Comparison of ENCODE assay signal across 13 cellular contexts in genomic region chr3:18419232-18419631, GRCh38. TPM values are rescaled to one million over a fixed set of nuclear protein-coding genes. Genes with fewer than 3 reads are reported as not detected.
DNase-seq lines count a peak whose midpoint lies in the region; ATAC-seq and TF ChIP-seq lines count a peak whose summit lies in the region.
"Had no signal": no experiment of that assay in that cellular context is flagged by ENCODE, and none has a peak within 500 bp of the region (broad histone marks: within the 10 kb centered on the region; RNA-seq: fewer than 3 reads in every experiment).

No MANE protein-coding gene starts in this region.

- intact Hi-C loops in Right ventricle myocardium superior (cut with DNase I) = no loop called here
- intact Hi-C loops in psoas muscle (cut with DNase I) = no loop called here
- intact Hi-C loops in vagina (cut with DNase I) = no loop called here

- no peak for TF ChIP-seq POLR2A in vagina (IDR thresholded peaks at IDR 0.05)

- peaks cover 0 to 24% of the 10 kb centered on the region in 2 experiments; a peak in 1 of 3 replicates for H3K36me3 ChIP-seq in HEK293 (ENCODE audit: control insufficient read depth in 2 of 2, insufficient read depth in 1 of 2, low read length in 2 of 2)
- no peaks in the 10 kb centered on the region; the same call in 1 of the 2 replicates for H3K36me3 ChIP-seq in SK-N-MC (ENCODE audit: insufficient read depth, low read length)
- peaks cover 0 to 55% of the 10 kb centered on the region in 2 donors for H3K36me3 ChIP-seq in psoas muscle (ENCODE audit: insufficient read depth in 1 of 2, low read depth in 1 of 2)
- peaks cover 0 to 29% of the 10 kb centered on the region in 2 donors for H3K36me3 ChIP-seq in vagina
- H3K36me3 ChIP-seq: breast epithelium, MG63 had no signal

- CTCF ChIA-PET in HEK293 (lab: Yijun Ruan, JAX) = no interaction called here

- POLR2A ChIA-PET in HEK293 (lab: Yijun Ruan, JAX) = no interaction called here

- H3K27me3 ChIP-seq in psoas muscle (ENCODE audit: insufficient read depth in 3 of 3, low read length in 2 of 3) = no peaks in the 10 kb centered on the region
- H3K27me3 ChIP-seq in vagina = no peaks in the 10 kb centered on the region
- H3K27me3 ChIP-seq: breast epithelium had no signal

- H3K9ac ChIP-seq in SK-N-MC (ENCODE audit: insufficient read length) = peak overlapping the region; percentile 37

- H3K9me3 ChIP-seq in HEK293 (ENCODE audit: control insufficient read depth, insufficient read depth, low read depth, low read length) = no peaks in the 10 kb centered on the region
- H3K9me3 ChIP-seq in SK-N-MC (ENCODE audit: low read depth, low read length) = no peaks in the 10 kb centered on the region
- no peaks in the 10 kb centered on the region for H3K9me3 ChIP-seq in psoas muscle
- H3K9me3 ChIP-seq in vagina = no peaks in the 10 kb centered on the region
- H3K9me3 ChIP-seq: breast epithelium, MG63 had no signal

- H3K4me1 ChIP-seq in HEK293 (ENCODE audit: control insufficient read depth, insufficient read depth, low read length) (peaks cover 12% of the 10 kb centered on the region), psoas muscle (peaks cover 23% of the 10 kb centered on the region), vagina (peaks cover 22% of the 10 kb centered on the region)
- H3K4me1 ChIP-seq: breast epithelium had no signal

- DNase-seq in SK-N-MC (ENCODE audit: low read depth, low spot score) = no peak
- no peak for DNase-seq in Right ventricle myocardium superior
- no peak for DNase-seq in psoas muscle
- DNase-seq in HT-29 (ENCODE audit: low spot score) = no peak
- DNase-seq in vagina (ENCODE audit: extremely low spot score in 2 of 2) = no peak
- no peak for DNase-seq in A172 (ENCODE audit: low spot score)
- DNase-seq: effector memory CD8-positive, alpha-beta T cell; foreskin fibroblast; MG63; stimulated activated CD4-positive, alpha-beta T cell treated with anti-CD3 and anti-CD28 coated beads, Interleukin-1b, Interleukin-23, amount 100 ng/mL, for 48 hours; stimulated activated CD8-positive, alpha-beta memory T cell treated with anti-CD3 and anti-CD28 coated beads, Interleukin-4, amount 100 ng/mL, for 48 hours had no signal

- H3K27ac ChIP-seq in HEK293 (ENCODE audit: extremely low read depth, low read depth, low read length) (no peak overlapping the region), SK-N-MC (peak overlapping the region; percentile 89), psoas muscle (peak overlapping the region; percentile 69), vagina (no peak overlapping the region)
- H3K27ac ChIP-seq: breast epithelium had no signal

- WGBS in psoas muscle, 3 donors = 23 to 37% (median 26%) methylated on average over 4 of the region's 4 CpGs

- H3K4me3 ChIP-seq in HEK293 (ENCODE audit: low read depth, low read length) (no peak overlapping the region), SK-N-MC (peak overlapping the region; percentile 70), psoas muscle (peak overlapping the region; percentile 47), vagina (no peak overlapping the region)
- H3K4me3 ChIP-seq: breast epithelium, MG63 had no signal

- ATAC-seq in Right ventricle myocardium superior (ENCODE audit: poor library complexity) (peak; percentile 73), psoas muscle (peak; percentile 85 to 96 (median 92))
- ATAC-seq: effector memory CD8-positive, alpha-beta T cell had no signal

- TF ChIP-seq CTCF in HEK293 (tag by site-specific recombination; IDR thresholded peaks at IDR 0.05) = no peak
- TF ChIP-seq CTCF in psoas muscle (IDR thresholded peaks at IDR 0.05) = no peak
- TF ChIP-seq CTCF in vagina (IDR thresholded peaks at IDR 0.05) = no peak

TF ChIP-seq in HEK293, 187 proteins besides CTCF, POLR2A, EP300 and RAD21:
- no peak for TF ChIP-seq ZNF214 (tag by site-specific recombination; IDR thresholded peaks at IDR 0.05; ENCODE audit: borderline replicate concordance)
- 0 out of 2 replicates have a peak, but pooled peaks have one; percentile 14 for TF ChIP-seq SP7 (tag by site-specific recombination; IDR thresholded peaks at IDR 0.05)
- no peak for TF ChIP-seq REST (tag by site-specific recombination; IDR thresholded peaks at IDR 0.05)
- TF ChIP-seq ZNF585B (tag by site-specific recombination; IDR thresholded peaks at IDR 0.05) = no peak
- peak; percentile 56 for TF ChIP-seq PRDM6 (tag by site-specific recombination; IDR thresholded peaks at IDR 0.05)
- peak; percentile 4; the same call in 1 of the 2 replicates for TF ChIP-seq ZNF664 (tag by site-specific recombination; IDR thresholded peaks at IDR 0.05)
- TF ChIP-seq ZNF692 (tag by site-specific recombination; IDR thresholded peaks at IDR 0.05) = 0 out of 2 replicates have a peak, but pooled peaks have one; percentile 39
- TF ChIP-seq ZNF639 (tag by site-specific recombination; IDR thresholded peaks at IDR 0.05) = no peak

RNA-seq across cellular contexts. Expression of gene SATB1, which starts 5.9 kb away (rescaled TPM):
- total RNA-seq in Right ventricle myocardium superior (41.7 TPM), psoas muscle (10 to 100 TPM; 34.0 to 53.2 (median 50.7) TPM), vagina (51.3 TPM)
- polyA plus RNA-seq in psoas muscle = 10 to 100 TPM in 2 of 3 donors, 1 to 10 TPM in 1; 6.4 to 27.8 (median 24.4) TPM
- 12.6 and 15.1 TPM in 2 replicates for total RNA-seq in HT-29 (2014; rRNA removed; shearing (Covaris generic))
- total RNA-seq in A172 (2014; rRNA removed; shearing (Covaris generic)) = 3.7 and 6.3 TPM in 2 replicates

Comparison
In these comparisons a context has a peak if more than half of its experiments do, and no peak if none do; other contexts are left out.
1. H3K27ac ChIP-seq: peak in SK-N-MC (single experiment) and psoas muscle (single experiment); none in HEK293 (single experiment) and vagina (single experiment).
2. H3K4me3 ChIP-seq: peak in SK-N-MC (single experiment) and psoas muscle (single experiment); none in HEK293 (single experiment) and vagina (0 of 2).